30 cellular contexts compared by ENCODE assay signal in the genomic region with DNA sequence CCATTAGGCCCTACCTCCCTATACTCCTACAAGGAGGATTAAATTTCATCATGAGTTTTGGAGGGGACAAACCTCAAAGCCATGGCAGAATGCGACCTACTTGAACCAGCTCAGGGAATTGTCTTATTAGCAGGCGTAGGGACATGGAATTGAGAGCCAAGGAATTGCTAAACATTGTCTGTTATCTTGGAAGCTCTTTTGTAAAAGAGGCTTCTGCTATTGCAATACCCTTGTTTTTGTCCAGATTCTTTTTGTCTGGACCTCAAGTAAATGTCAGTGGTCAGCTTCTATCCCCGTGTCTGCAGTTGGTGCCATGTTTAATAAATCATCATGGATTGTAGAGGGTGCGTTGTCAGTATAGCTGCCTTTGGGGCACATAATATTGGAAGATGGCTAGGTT.
"Had no signal": no experiment of that assay in that cellular context is flagged by ENCODE, and none has a peak within 500 bp of the region (broad histone marks: within the 10 kb centered on the region; RNA-seq: fewer than 3 reads in every experiment).

No MANE protein-coding gene starts in this region.

- H3K9me3 Mint-ChIP-seq: natural killer cell, neural crest cell had no signal

- ATAC-seq: natural killer cell; pancreas; sciatic nerve; stimulated activated naive B cell treated with anti-CD40 and anti-IgM and Interleukin-4, amounts not matched to agents 10 μg/mL and 1 μg/mL and 100 μg/mL, for 72 hours; stimulated activated naive CD8-positive, alpha-beta T cell treated with anti-CD3 and anti-CD28 coated beads, Interleukin-15, Interleukin-2, amounts not matched to agents 100 U/mL and 50 U/mL, for 24 hours had no signal

- H3K27me3 Mint-ChIP-seq: naive B cell; stimulated activated naive B cell treated with anti-CD40 and anti-IgM and Interleukin-4, amounts not matched to agents 10 μg/mL and 1 μg/mL and 100 μg/mL, for 72 hours had no signal

- H3K27ac ChIP-seq: left lung, lower lobe of right lung, pancreas, prostate gland, skin epidermis, stomach, testis, thyroid gland, transverse colon, upper lobe of left lung, vagina had no signal

- H3K4me3 ChIP-seq: left lung, lower lobe of right lung, pancreas, prostate gland, skin epidermis, stomach, testis, thyroid gland, transverse colon, upper lobe of left lung, vagina had no signal

- H3K4me1 Mint-ChIP-seq: neural crest cell had no signal

- H3K36me3 Mint-ChIP-seq: natural killer cell had no signal

- H3K27ac Mint-ChIP-seq: natural killer cell had no signal

- H3K27me3 ChIP-seq: left lung, pancreas, stomach, testis, thyroid gland, transverse colon, upper lobe of left lung, vagina had no signal

- H3K4me1 ChIP-seq: left lung, lower lobe of right lung, pancreas, prostate gland, stomach, testis, thyroid gland, transverse colon, vagina had no signal

- H3K36me3 ChIP-seq: lower lobe of right lung, pancreas, prostate gland, thyroid gland, transverse colon, vagina had no signal

- H3K9me3 ChIP-seq: left lung, lower lobe of right lung, pancreas, prostate gland, stomach, testis, thyroid gland, transverse colon, upper lobe of left lung, vagina had no signal

- H3K4me3 Mint-ChIP-seq: natural killer cell; neural crest cell; stimulated activated naive B cell treated with anti-CD40 and anti-IgM and Interleukin-4, amounts not matched to agents 10 μg/mL and 1 μg/mL and 100 μg/mL, for 72 hours had no signal

- DNase-seq: hippocampal formation; kidney glomerular epithelial cell; left cardiac atrium; left lung; lower lobe of right lung; mammary epithelial cell; mesenchymal stem cell; naive B cell; natural killer cell; nucleus accumbens; pancreas; posterior cingulate gyrus; retina; right cardiac atrium; stimulated activated CD4-positive, alpha-beta T cell treated with anti-CD3 and anti-CD28 coated beads, Interleukin-12 subunit alpha, Interleukin-12 subunit beta, amount 100 ng/mL, for 4 hours; stimulated activated CD4-positive, alpha-beta T cell treated with anti-CD3 and anti-CD28 coated beads, Interleukin-15, amount 100 ng/mL, for 24 hours; stimulated activated CD4-positive, alpha-beta T cell treated with anti-CD3 and anti-CD28 coated beads, Interleukin-2, amount 100 ng/mL, for 24 hours; stimulated activated CD4-positive, alpha-beta T cell treated with anti-CD3 and anti-CD28 coated beads, Interleukin-4, amount 100 ng/mL, for 1 hour; stimulated activated naive B cell treated with anti-CD40 and anti-IgM and Interleukin-4, amounts not matched to agents 10 μg/mL and 1 μg/mL and 100 μg/mL, for 72 hours; stimulated activated naive CD8-positive, alpha-beta T cell treated with anti-CD3 and anti-CD28 coated beads, Interleukin-15, Interleukin-2, amounts not matched to agents 100 U/mL and 50 U/mL, for 24 hours; stomach; testis; thyroid gland; transverse colon had no signal
